Comparison of ENCODE assay signal across 6 cellular contexts in genomic region chr10:125564570-125564969, GRCh38.
"Had no signal": no experiment of that assay in that cellular context is flagged by ENCODE, and none has a peak within 500 bp of the region (broad histone marks: within the 10 kb centered on the region; RNA-seq: fewer than 3 reads in every experiment).

No MANE protein-coding gene starts in this region.

- H3K4me3 ChIP-seq: K562 had no signal

- H3K27ac Mint-ChIP-seq: IgD-negative memory B cell had no signal

- H3K27ac ChIP-seq: HL-60 had no signal

- DNase-seq: IMR-90, KBM-7, KG1 had no signal

- H3K4me3 Mint-ChIP-seq: IgD-negative memory B cell had no signal

- H3K36me3 Mint-ChIP-seq: IgD-negative memory B cell had no signal

- H3K27me3 Mint-ChIP-seq: IgD-negative memory B cell had no signal
